19 cellular contexts compared by ENCODE assay signal in the genomic region with DNA sequence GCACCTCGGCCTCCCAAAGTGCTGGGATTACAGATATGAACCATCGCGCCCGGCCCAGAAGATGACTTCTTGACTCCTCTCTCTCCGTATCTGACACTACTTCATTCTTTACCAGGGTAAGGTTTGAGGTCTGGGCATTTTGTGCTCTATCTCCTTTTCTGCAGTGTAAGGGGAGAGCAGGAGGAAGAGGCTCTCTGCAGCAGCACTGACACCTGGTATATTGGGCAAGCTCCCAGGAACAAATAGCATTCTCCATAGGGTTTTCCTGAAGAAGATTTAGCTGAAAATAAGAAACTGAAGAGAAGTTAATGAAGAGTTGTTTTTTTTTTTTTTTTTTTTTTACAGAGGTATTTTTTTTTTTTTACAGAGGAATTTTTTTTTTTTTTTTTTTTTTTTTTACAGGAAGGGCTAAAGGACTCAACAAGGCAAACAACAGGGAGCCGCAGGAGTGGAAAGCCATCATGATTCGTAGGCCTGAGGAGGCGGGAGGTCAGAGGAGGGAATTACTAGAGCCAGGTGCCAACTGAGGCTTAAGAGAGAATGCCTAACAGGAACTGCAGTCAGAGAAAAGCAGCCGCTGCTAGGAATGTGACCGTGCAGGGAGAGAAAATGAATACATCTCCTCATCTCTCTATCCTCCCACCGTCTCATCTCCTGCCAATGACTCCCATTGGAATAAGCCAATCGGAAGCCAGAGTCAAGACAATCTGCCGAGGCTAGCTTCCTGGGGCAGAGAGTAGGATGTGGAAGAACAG. TPM values are rescaled to one million over a fixed set of nuclear protein-coding genes. Genes with fewer than 3 reads are reported as not detected.
DNase-seq lines count a peak whose midpoint lies in the region; ATAC-seq and TF ChIP-seq lines count a peak whose summit lies in the region.
"Had no signal": no experiment of that assay in that cellular context is flagged by ENCODE, and none has a peak within 500 bp of the region (broad histone marks: within the 10 kb centered on the region; RNA-seq: fewer than 3 reads in every experiment).

No MANE protein-coding gene starts in this region.

- H3K4me1 ChIP-seq in foreskin keratinocyte: peaks cover 11% of the 10 kb centered on the region
- H3K4me1 ChIP-seq: BE2C, testis had no signal

- in situ Hi-C loops in GM13976 (cut with MboI; ENCODE audit: low sequenced_read_pairs, unreplicated experiment): no loop called here

- peak; percentile 58 for DNase-seq in NCI-H748 (lab: John Stamatoyannopoulos, UW; ENCODE audit: unreplicated experiment)
- DNase-seq in NCI-H748 treated with DMSO at 0.1 percent for 48 hours (lab: John Stamatoyannopoulos, UW): no peak
- peak; percentile 46 to 78 for DNase-seq in SHP77 (lab: John Stamatoyannopoulos, UW)
- peak in 1 of 2 donors; percentile 18 for DNase-seq in foreskin keratinocyte
- DNase-seq in GM13976 (ENCODE audit: low spot score): no peak
- DNase-seq in UCSD-AML1 (lab: John Stamatoyannopoulos, UW; ENCODE audit: unreplicated experiment): no peak
- no peak for DNase-seq in stimulated activated CD8-positive, alpha-beta memory T cell treated with anti-CD3 and anti-CD28 coated beads, Interleukin-4, amount 100 ng/mL, for 48 hours
- DNase-seq: activated CD4-positive, alpha-beta T cell treated with anti-CD3 and anti-CD28 coated beads, Interleukin-2, amount 10 ng/mL, durations not matched to agents 7 days and 5 days; activated CD8-positive, alpha-beta memory T cell treated with anti-CD3 and anti-CD28 coated beads, Interleukin-2, amount 50 U/mL, for 48 hours; activated effector memory CD4-positive, alpha-beta T cell treated with anti-CD3 and anti-CD28 coated beads, Interleukin-2, amount 50 U/mL, for 16 hours; BE2C; Calu3; glutamatergic neuron; NCI-H1694; nephron progenitor cell; testis had no signal

- ATAC-seq in foreskin keratinocyte: no peak
- no peak for ATAC-seq in HG02642 (IDR thresholded peaks at IDR 0.05; ENCODE audit: poor library complexity, unreplicated experiment)

- H3K27me3 ChIP-seq in foreskin keratinocyte: no peaks in the 10 kb centered on the region
- H3K27me3 ChIP-seq: BE2C, testis had no signal

- TF ChIP-seq CTCF in foreskin keratinocyte (conservative IDR thresholded peaks at IDR 0.05) (no peak), GM13976 (IDR thresholded peaks at IDR 0.05; ENCODE audit: borderline replicate concordance, control extremely low read depth, extremely low read depth, insufficient read depth, missing control alignments) (no peak)

- H3K27ac ChIP-seq in foreskin keratinocyte: peak overlapping the region; percentile 88
- H3K27ac ChIP-seq: testis had no signal

RNA-seq across cellular contexts. Expression of gene ADGRF4, which starts 34.7 kb away (rescaled TPM):
- total RNA-seq in foreskin keratinocyte: 2.8 and 3.3 TPM in 2 replicates
- 1.4 and 2.0 TPM in 2 replicates for polyA plus RNA-seq in foreskin keratinocyte
- total RNA-seq: activated CD4-positive, alpha-beta T cell treated with anti-CD3 and anti-CD28 coated beads, Interleukin-2, amount 10 ng/mL, durations not matched to agents 7 days and 5 days; mesenteric fat pad; pulmonary artery endothelial cell had no signal

Comparison
In these comparisons a context has a peak if more than half of its experiments do, and no peak if none do; other contexts are left out.
1. DNase-seq: peak in NCI-H748 (single experiment) and SHP77 (2 of 2); none in NCI-H748 treated with DMSO at 0.1 percent for 48 hours (single experiment), GM13976 (single experiment), UCSD-AML1 (single experiment) and stimulated activated CD8-positive, alpha-beta memory T cell treated with anti-CD3 and anti-CD28 coated beads, Interleukin-4, amount 100 ng/mL, for 48 hours (single experiment).